Comparison of ENCODE assay signal across 9 cellular contexts in the genomic region with DNA sequence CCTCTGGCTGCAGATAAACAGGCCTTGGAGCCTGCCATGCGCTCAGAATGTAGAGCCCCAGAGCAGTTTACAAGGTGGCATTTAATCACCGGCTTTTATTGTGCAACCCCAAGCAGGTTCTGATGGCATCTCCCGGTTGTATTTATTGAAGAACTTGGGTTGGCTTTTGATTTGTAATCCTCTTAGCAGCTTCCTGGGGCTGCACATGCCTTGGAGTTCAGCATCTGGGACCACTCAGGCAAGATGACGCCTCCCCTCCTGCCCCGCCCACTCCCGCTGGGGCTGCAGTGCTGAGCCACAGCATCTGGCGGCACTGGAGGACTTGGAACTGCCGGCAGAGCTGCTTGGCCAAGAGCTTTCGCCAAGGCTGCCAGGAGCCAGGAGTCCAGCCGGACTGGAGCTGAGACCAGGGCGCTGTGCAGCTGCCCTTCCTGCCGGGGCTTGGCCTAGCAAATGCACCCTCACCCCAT. TPM values are rescaled to one million over a fixed set of nuclear protein-coding genes. Genes with fewer than 3 reads are reported as not detected.
A peak's percentile ranks its signal among the peaks of the same experiment; 100 is the strongest.
DNase-seq lines count a peak whose midpoint lies in the region; ATAC-seq and TF ChIP-seq lines count a peak whose summit lies in the region.
"Had no signal": no experiment of that assay in that cellular context is flagged by ENCODE, and none has a peak within 500 bp of the region (broad histone marks: within the 10 kb centered on the region; RNA-seq: fewer than 3 reads in every experiment).

No MANE protein-coding gene starts in this region.

- in situ Hi-C loops in KBM-7 (cut with MboI; ENCODE audit: low pct_unique_long_range_greater_than_20kb, low sequenced_read_pairs): no loop called here

- no peak overlapping the region for H2AFZ ChIP-seq in Karpas-422 (ENCODE audit: low read length)

- no peaks in the 10 kb centered on the region for H3K9me2 ChIP-seq in Karpas-422 (replicated peaks; ENCODE audit: insufficient read depth, low read length)

- peak; percentile 94 for DNase-seq in DMS 273 (lab: John Stamatoyannopoulos, UW; ENCODE audit: unreplicated experiment)
- peak; percentile 76 for DNase-seq in RPMI7951 (ENCODE audit: low read depth)
- peak; percentile 94 to 97 (median 96) for DNase-seq in ovary
- no peak for DNase-seq in Karpas-422
- DNase-seq in KBM-7: no peak
- DNase-seq: NCI-H1417 treated with DMSO at 0.1 percent for 48 hours had no signal

- 33% methylated on average over 2 of the region's 12 CpGs; no CpG with 5 or more reads in 1 of the 2 donors for WGBS in gastroesophageal sphincter (ENCODE audit: low coverage in 1 of 2), 2 donors
- WGBS in ovary, 3 donors: 8 to 15% (median 11%) methylated on average over 12 of the region's 12 CpGs

- TF ChIP-seq CTCF in gastroesophageal sphincter (IDR thresholded peaks at IDR 0.05): peak in 3 of 4 experiments; percentile 60 to 70 (median 62)
- peak; percentile 30 to 71 (median 65) for TF ChIP-seq CTCF in ovary (IDR thresholded peaks at IDR 0.05)

- no peak for TF ChIP-seq POLR2A in gastroesophageal sphincter (IDR thresholded peaks at IDR 0.05)
- TF ChIP-seq POLR2A in ovary (IDR thresholded peaks at IDR 0.05): no peak

- no peaks in the 10 kb centered on the region for H3K79me2 ChIP-seq in Karpas-422 (ENCODE audit: low read length)

- peak; percentile 85 for ATAC-seq in gastroesophageal sphincter
- ATAC-seq in GM19397 (IDR thresholded peaks at IDR 0.05; ENCODE audit: unreplicated experiment): no peak
- ATAC-seq in GM19351 (IDR thresholded peaks at IDR 0.05; ENCODE audit: unreplicated experiment): no peak

- no peaks in the 10 kb centered on the region for H4K20me1 ChIP-seq in Karpas-422 (ENCODE audit: insufficient read depth, low read depth, low read length)

- intact Hi-C loops in ovary (cut with DNase I): loop anchor here (2.0 to 10.0 kb wide), 4 partner anchors 70 to 130 kb away; no protein-coding TSS in a partner anchor

- H3K27ac ChIP-seq in gastroesophageal sphincter (peak overlapping the region; percentile 9 to 90 (median 81)), ovary (peak overlapping the region in 1 of 2 donors; percentile 72), Karpas-422 (ENCODE audit: low read length) (no peak overlapping the region)

- no peak overlapping the region for H3K9ac ChIP-seq in Karpas-422 (ENCODE audit: low read length)

- no peak for TF ChIP-seq EP300 in gastroesophageal sphincter (IDR thresholded peaks at IDR 0.05)
- no peak for TF ChIP-seq EP300 in ovary (IDR thresholded peaks at IDR 0.05)

- no peak overlapping the region for H3K4me2 ChIP-seq in Karpas-422 (ENCODE audit: low read depth, low read length, poor library complexity, severe bottlenecking)

- H3K9me3 ChIP-seq in gastroesophageal sphincter (no peaks in the 10 kb centered on the region), ovary (no peaks in the 10 kb centered on the region), Karpas-422 (ENCODE audit: low read length) (no peaks in the 10 kb centered on the region)

- H3K36me3 ChIP-seq in gastroesophageal sphincter (no peaks in the 10 kb centered on the region), ovary (no peaks in the 10 kb centered on the region), Karpas-422 (ENCODE audit: insufficient read depth, low read length) (no peaks in the 10 kb centered on the region)

- H3K27me3 ChIP-seq in gastroesophageal sphincter: peaks cover 11% of the 10 kb centered on the region
- no peaks in the 10 kb centered on the region for H3K27me3 ChIP-seq in ovary
- H3K27me3 ChIP-seq in Karpas-422 (ENCODE audit: low read length): no peaks in the 10 kb centered on the region

- no peak overlapping the region for H3K4me3 ChIP-seq in gastroesophageal sphincter
- H3K4me3 ChIP-seq in ovary: no peak overlapping the region
- H3K4me3 ChIP-seq in Karpas-422 (ENCODE audit: low read length): no peak overlapping the region

- H3K4me1 ChIP-seq in gastroesophageal sphincter (peaks cover 0 to 100% (median 64%) of the 10 kb centered on the region in 3 donors), ovary (ENCODE audit: insufficient read depth) (peaks cover 50% of the 10 kb centered on the region), Karpas-422 (ENCODE audit: low read length) (no peaks in the 10 kb centered on the region)

RNA-seq across cellular contexts. Expression of gene HTRA3, which starts 5.3 kb away (rescaled TPM):
- 7.8 and 8.6 TPM in 2 replicates for total RNA-seq in RPMI7951 (2014; rRNA removed; shearing (Covaris generic))
- 10 to 100 TPM; 30.2 to 80.5 (median 59.9) TPM for total RNA-seq in gastroesophageal sphincter
- total RNA-seq in ovary: 100 to 1,000 TPM in 1 of 7 donors, 10 to 100 TPM in 6; 36.2 to 160 (median 62.3) TPM
- 100 to 1,000 TPM; 122 to 163 TPM for polyA plus RNA-seq in ovary
- not detected in 2 replicates for total RNA-seq in Karpas-422 (2014; rRNA removed; shearing (Covaris generic); ENCODE audit: low replicate concordance)

Comparison
In these comparisons a context has a peak if more than half of its experiments do, and no peak if none do; other contexts are left out.
1. DNase-seq: peak in DMS 273 (single experiment), RPMI7951 (single experiment) and ovary (5 of 5); none in Karpas-422 (single experiment) and KBM-7 (single experiment).